ENCODE assay signal across 14 cellular contexts in the genomic region with DNA sequence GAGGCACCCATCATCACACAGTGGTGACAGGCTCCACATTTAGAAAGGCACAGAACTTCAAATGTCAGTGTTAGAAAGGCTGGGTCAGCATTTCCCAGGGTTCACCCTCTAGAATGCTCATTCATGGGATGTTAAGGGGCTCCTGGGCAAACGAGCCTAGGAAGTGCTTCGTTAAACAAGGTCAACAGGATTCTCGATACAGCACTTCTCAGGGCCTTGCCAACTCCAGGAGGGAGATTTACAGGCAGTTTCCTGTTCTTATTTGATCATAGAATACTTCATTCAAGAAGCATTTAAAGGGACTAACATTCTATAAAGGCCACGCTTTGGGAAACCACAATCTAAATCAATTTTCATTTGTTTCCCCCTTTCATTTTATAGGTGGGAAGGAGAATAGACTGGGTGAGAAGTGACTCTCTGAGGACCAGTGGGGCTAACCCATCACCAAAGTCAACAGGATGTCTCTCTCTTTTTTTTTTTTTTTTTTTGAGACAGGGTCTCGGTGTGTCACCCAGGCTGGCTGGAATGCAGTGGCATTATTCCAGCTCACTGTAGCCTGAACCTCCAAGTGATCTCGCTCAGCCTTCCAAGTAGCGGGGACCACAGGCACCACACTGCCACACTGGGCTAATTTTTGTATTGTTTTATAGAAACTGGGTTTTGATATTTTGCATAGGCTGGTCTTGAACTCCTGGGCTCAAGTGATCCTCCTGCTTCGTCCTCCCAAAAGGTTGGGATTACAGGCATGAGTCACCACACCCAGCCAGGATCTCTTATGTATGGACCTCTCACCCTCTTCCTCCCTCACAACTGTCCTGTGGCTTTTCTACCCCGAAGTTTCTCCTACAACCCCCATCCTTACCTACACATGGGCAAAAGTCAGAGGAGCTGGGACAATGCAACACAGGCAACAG. TPM values are rescaled to one million over a fixed set of nuclear protein-coding genes. Genes with fewer than 3 reads are reported as not detected.
DNase-seq lines count a peak whose midpoint lies in the region; ATAC-seq and TF ChIP-seq lines count a peak whose summit lies in the region.
"Had no signal": no experiment of that assay in that cellular context is flagged by ENCODE, and none has a peak within 500 bp of the region (broad histone marks: within the 10 kb centered on the region; RNA-seq: fewer than 3 reads in every experiment).

No MANE protein-coding gene starts in this region.

- H3K9me3 ChIP-seq in SK-N-MC (ENCODE audit: low read depth, low read length): no peaks in the 10 kb centered on the region
- no peaks in the 10 kb centered on the region for H3K9me3 ChIP-seq in spleen
- H3K9me3 ChIP-seq: mucosa of descending colon had no signal

- H3K9me3 Mint-ChIP-seq in glutamatergic neuron (ENCODE audit: unreplicated experiment): peaks cover 5% of the 10 kb centered on the region
- H3K9me3 Mint-ChIP-seq: activated naive CD4-positive, alpha-beta T cell treated with anti-CD3 and anti-CD28 coated beads for 36 hours had no signal

- H3K4me3 ChIP-seq in SK-N-MC: no peak overlapping the region
- no peak overlapping the region for H3K4me3 ChIP-seq in spleen
- H3K4me3 ChIP-seq: mucosa of descending colon had no signal

- H3K27me3 ChIP-seq in spleen (replicated peaks in 1 of 7): peaks cover 0 to 23% (median 0%) of the 10 kb centered on the region in 7 donors

- no peaks in the 10 kb centered on the region for H3K36me3 Mint-ChIP-seq in glutamatergic neuron (ENCODE audit: unreplicated experiment)

- peaks cover 50% of the 10 kb centered on the region for H3K4me1 Mint-ChIP-seq in glutamatergic neuron (ENCODE audit: low read depth, unreplicated experiment)

- peaks cover 0 to 11% (median 0%) of the 10 kb centered on the region in 6 donors for H3K4me1 ChIP-seq in spleen
- H3K4me1 ChIP-seq: parathyroid adenoma had no signal

- no peaks in the 10 kb centered on the region for H3K36me3 ChIP-seq in SK-N-MC (ENCODE audit: insufficient read depth, low read length)
- no peaks in the 10 kb centered on the region for H3K36me3 ChIP-seq in spleen
- H3K36me3 ChIP-seq: WERI-Rb-1 had no signal

- H3K27ac ChIP-seq in SK-N-MC: peak overlapping the region; percentile 39; the same call in 1 of the 2 replicates
- H3K27ac ChIP-seq in spleen: no peak overlapping the region
- H3K27ac ChIP-seq: parathyroid adenoma, WERI-Rb-1 had no signal

- TF ChIP-seq POLR2A in spleen (IDR thresholded peaks at IDR 0.05): no peak

- no peak for ATAC-seq in GM19324 (IDR thresholded peaks at IDR 0.05; ENCODE audit: low FRiP score, unreplicated experiment)
- ATAC-seq: Panc1 had no signal

- H3K27me3 Mint-ChIP-seq in glutamatergic neuron (ENCODE audit: unreplicated experiment): peaks cover 9% of the 10 kb centered on the region

- H3K9ac ChIP-seq in SK-N-MC (ENCODE audit: insufficient read length): no peak overlapping the region
- H3K9ac ChIP-seq: parathyroid adenoma had no signal

- peak overlapping the region; percentile 61 for H3K4me3 Mint-ChIP-seq in glutamatergic neuron (ENCODE audit: unreplicated experiment)
- H3K4me3 Mint-ChIP-seq: activated naive CD4-positive, alpha-beta T cell treated with anti-CD3 and anti-CD28 coated beads for 36 hours had no signal

- intact Hi-C loops in spleen (cut with DNase I; ENCODE audit: low total_unique reads): no loop called here

- TF ChIP-seq CTCF in glutamatergic neuron (IDR thresholded peaks at IDR 0.05; ENCODE audit: partially characterized antibody, unreplicated experiment) (no peak), spleen (IDR thresholded peaks at IDR 0.05 in 8 of 11, conservative IDR thresholded peaks at IDR 0.05 in 3 of 11) (no peak)

- WGBS in spleen, 5 donors: 53 to 65% (median 59%) methylated on average over 9 of the region's 9 CpGs

- H3K27ac Mint-ChIP-seq in glutamatergic neuron (ENCODE audit: unreplicated experiment): peak overlapping the region; percentile 71
- H3K27ac Mint-ChIP-seq: activated naive CD4-positive, alpha-beta T cell treated with anti-CD3 and anti-CD28 coated beads for 36 hours had no signal

- DNase-seq in HCEC 1CT: peak; percentile 72
- DNase-seq in SK-N-MC (ENCODE audit: low read depth, low spot score): no peak
- no peak for DNase-seq in glutamatergic neuron
- DNase-seq in spleen: peak; percentile 12
- no peak for DNase-seq in anterior cingulate cortex (lab: John Stamatoyannopoulos, UW)
- no peak for DNase-seq in HT-29 (ENCODE audit: low spot score)
- DNase-seq: activated naive CD4-positive, alpha-beta T cell treated with anti-CD3 and anti-CD28 coated beads for 36 hours; NCI-H1436; WERI-Rb-1 had no signal

RNA-seq across cellular contexts. Expression of a gene that starts 14.1 kb away (rescaled TPM):
- total RNA-seq in glutamatergic neuron (ENCODE audit: unreplicated experiment) (53.9 TPM), spleen (1 to 10 TPM in 2 of 7 donors, under 1 TPM in 5; 0.13 to 2.8 (median 0.75) TPM)
- polyA plus RNA-seq in spleen: 1 to 10 TPM in 2 of 3 donors, under 1 TPM in 1; 0.58 to 1.2 (median 1.0) TPM
- total RNA-seq in HT-29 (2014; rRNA removed; shearing (Covaris generic)): not detected in 2 replicates

RNA-seq across cellular contexts. Expression of a gene that starts 30.8 kb away (rescaled TPM):
- 342 TPM for total RNA-seq in glutamatergic neuron (ENCODE audit: unreplicated experiment)
- total RNA-seq in spleen: under 1 TPM in 1 of 7 donors, not detected in 6; 0.34 TPM
- under 1 TPM in 2 of 3 donors, not detected in 1; 0.03 TPM for polyA plus RNA-seq in spleen
- not detected in 2 replicates for total RNA-seq in HT-29 (2014; rRNA removed; shearing (Covaris generic))
- total RNA-seq: activated naive CD4-positive, alpha-beta T cell treated with anti-CD3 and anti-CD28 coated beads for 36 hours; NCI-H460 had no signal

Comparison
In these comparisons a context has a peak if more than half of its experiments do, and no peak if none do; other contexts are left out.
1. DNase-seq: peak in HCEC 1CT (single experiment) and spleen (single experiment); none in SK-N-MC (single experiment), glutamatergic neuron (single experiment), anterior cingulate cortex (0 of 58) and HT-29 (single experiment).
2. RNA of a gene that starts 14.1 kb away (total RNA-seq): 53.9 TPM in glutamatergic neuron (single experiment); 0.13 to 2.8 TPM in spleen and not detected in HT-29; every median in the first group is over 10 times any median in the second.
3. RNA of a gene that starts 30.8 kb away (total RNA-seq): 342 TPM in glutamatergic neuron (single experiment); 0.34 TPM in spleen and not detected in HT-29; every median in the first group is over 100 times any median in the second.